In the genomic region with DNA sequence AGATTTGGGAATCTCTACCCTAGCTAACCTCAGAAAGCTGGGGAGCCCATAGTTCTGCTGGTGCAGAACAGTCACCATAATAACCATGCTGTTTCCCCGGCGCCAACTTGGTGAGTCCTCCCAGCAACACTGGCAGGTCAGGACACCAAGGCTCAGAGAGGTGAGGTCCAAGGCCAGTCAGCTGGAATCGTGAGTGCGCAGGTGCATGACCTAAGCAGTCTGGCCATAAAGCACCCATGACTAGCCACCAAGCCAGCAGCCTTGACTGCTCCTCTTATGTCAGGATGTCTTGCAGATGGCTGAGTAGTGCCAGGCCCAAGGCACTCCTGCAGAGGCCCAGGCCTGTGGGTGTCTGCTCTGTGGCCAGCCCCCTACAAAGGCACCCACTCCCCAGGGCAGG, we compare ENCODE assay signal across 8 cellular contexts. TPM values are rescaled to one million over a fixed set of nuclear protein-coding genes. Genes with fewer than 3 reads are reported as not detected.
A peak's percentile ranks its signal among the peaks of the same experiment; 100 is the strongest.
DNase-seq lines count a peak whose midpoint lies in the region; ATAC-seq and TF ChIP-seq lines count a peak whose summit lies in the region.

No MANE protein-coding gene starts in this region.

- H3K27ac Mint-ChIP-seq in T-cell, result peak overlapping the region; percentile 98 to 100

- ATAC-seq in T-cell (replicated peaks in 1 of 4) (no peak), HG03196 (IDR thresholded peaks at IDR 0.05; ENCODE audit: unreplicated experiment) (no peak), GM19455 (IDR thresholded peaks at IDR 0.05; ENCODE audit: unreplicated experiment) (no peak)

- H3K4me1 Mint-ChIP-seq in T-cell, result peaks cover 59 to 67% (median 61%) of the 10 kb centered on the region in 3 donors

- H3K27me3 Mint-ChIP-seq in T-cell, result no peaks in the 10 kb centered on the region

- H3K9me3 ChIP-seq in iPS-15b (ENCODE audit: control insufficient read depth, insufficient read depth, low read length) (no peaks in the 10 kb centered on the region), spleen (no peaks in the 10 kb centered on the region)

- H3K4me3 Mint-ChIP-seq in T-cell, result peak overlapping the region; percentile 97 to 99 (median 98)

- H3K4me3 ChIP-seq in iPS-15b (ENCODE audit: low read depth, low read length) (peak overlapping the region; percentile 72), spleen (peak overlapping the region; percentile 90 to 99 (median 98))

- peak overlapping the region; percentile 94 to 100 (median 99) for H3K27ac ChIP-seq in spleen

- intact Hi-C loops in spleen (cut with DNase I; ENCODE audit: low total_unique reads), result loop anchor here (10.0 kb wide), 1 partner anchor 90 kb away; a partner anchor contains a TSS

- WGBS in spleen, 5 donors, result 29 to 57% (median 46%) methylated on average over 4 of the region's 4 CpGs; no CpG with 5 or more reads in 1 of the 5 donors

- H3K36me3 ChIP-seq in iPS-15b (ENCODE audit: control insufficient read depth, insufficient read depth, low read length), result peaks cover 30% of the 10 kb centered on the region
- peaks cover 0 to 48% (median 21%) of the 10 kb centered on the region in 6 donors for H3K36me3 ChIP-seq in spleen

- H3K36me3 Mint-ChIP-seq in T-cell, result peaks cover 21% of the 10 kb centered on the region

- no peak overlapping the region for H3K9ac ChIP-seq in iPS-15b (ENCODE audit: low read depth, low read length)

- POLR2A ChIA-PET in T-cell (lab: Charles Lee), result interaction anchor here in 1 of 2 donors (0.5 to 1.7 kb wide), 2 partner anchors 9 to 38 kb away, joined by 3 to 7 read pairs; no protein-coding TSS in a partner anchor

- DNase-seq in T-cell (no peak), spleen (peak; percentile 81), RKO (ENCODE audit: low spot score) (no peak), D341Med (ENCODE audit: low spot score) (no peak)

- no peak for TF ChIP-seq CTCF in spleen (IDR thresholded peaks at IDR 0.05 in 8 of 11, conservative IDR thresholded peaks at IDR 0.05 in 3 of 11)

- H3K9me3 Mint-ChIP-seq in T-cell, result no peaks in the 10 kb centered on the region

- CTCF ChIA-PET in T-cell (lab: Charles Lee), result interaction anchor here in 1 of 2 donors (1.3 kb wide), 1 partner anchor 86 kb away, joined by 10 read pairs; a partner anchor contains a TSS

- peak; percentile 3 for TF ChIP-seq POLR2A in GM18951 (IDR thresholded peaks at IDR 0.05; ENCODE audit: extremely low read depth, insufficient read depth, insufficient read length)
- TF ChIP-seq POLR2A in spleen (IDR thresholded peaks at IDR 0.05), result no peak

- in situ Hi-C loops in GM18951 (cut with MboI; ENCODE audit: low sequenced_read_pairs, unreplicated experiment), result no loop called here

- H3K4me1 ChIP-seq in iPS-15b (ENCODE audit: control insufficient read depth, insufficient read depth, low read length) (peaks cover 15% of the 10 kb centered on the region), spleen (peaks cover 56 to 86% (median 83%) of the 10 kb centered on the region in 6 donors)

- H3K27me3 ChIP-seq in iPS-15b (ENCODE audit: control insufficient read depth, insufficient read depth, low read length) (no peaks in the 10 kb centered on the region), spleen (replicated peaks in 1 of 7) (no peaks in the 10 kb centered on the region)

RNA-seq across cellular contexts. Expression of a gene that starts 2.6 kb away (rescaled TPM):
- total RNA-seq in T-cell (100 to 1,000 TPM; 250 to 319 (median 294) TPM), spleen (100 to 1,000 TPM in 6 of 7 donors, 10 to 100 TPM in 1; 75.1 to 143 (median 121) TPM)
- polyA plus RNA-seq in spleen, result 10 to 100 TPM; 28.0 to 82.1 (median 44.4) TPM

RNA-seq across cellular contexts. Expression of a gene that starts 14.5 kb away (rescaled TPM):
- total RNA-seq in T-cell, result 1 to 10 TPM; 1.6 to 3.1 (median 2.8) TPM
- total RNA-seq in spleen, result 1 to 10 TPM in 1 of 7 donors, under 1 TPM in 4, not detected in 2; 0.17 to 1.4 (median 0.54) TPM
- polyA plus RNA-seq in spleen, result under 1 TPM; 0.02 to 0.26 (median 0.10) TPM
